33 cellular contexts compared by ENCODE assay signal in genomic region chr2:145344076-145344724, GRCh38.
DNase-seq lines count a peak whose midpoint lies in the region; ATAC-seq, FAIRE-seq and TF ChIP-seq lines count a peak whose summit lies in the region.
"Had no signal": no experiment of that assay in that cellular context is flagged by ENCODE, and none has a peak within 500 bp of the region (broad histone marks: within the 10 kb centered on the region; RNA-seq: fewer than 3 reads in every experiment).

No MANE protein-coding gene starts in this region.

- no peaks in the 10 kb centered on the region for H3K4me1 ChIP-seq in HepG2 (ENCODE audit: insufficient read depth, low read length)
- H3K4me1 ChIP-seq in right lobe of liver = no peaks in the 10 kb centered on the region
- H3K4me1 ChIP-seq: BE2C, colonic mucosa, Peyer's patch, sigmoid colon, stomach had no signal

- BruUV-seq in HepG2 (replicated peaks; lab: Mats Ljungman, UMichigan) = no TSS peak

- no peak for TF ChIP-seq POLR2A in HepG2 (IDR thresholded peaks at IDR 0.05; ENCODE audit: insufficient read depth in 1 of 2, low read depth in 2 of 2, low read length in 2 of 2)
- TF ChIP-seq POLR2A in right lobe of liver (IDR thresholded peaks at IDR 0.05) = no peak

- no peak for DNase-seq in HepG2 (ENCODE audit: low spot score)
- DNase-seq in right lobe of liver = no peak
- DNase-seq in OCI-M1 (lab: John Stamatoyannopoulos, UW) = peak; percentile 1
- peak; percentile 46 for DNase-seq in choroid plexus epithelial cell (ENCODE audit: low read depth)
- DNase-seq in stromal cell of bone marrow (ENCODE audit: low read depth) = peak; percentile 34
- no peak for DNase-seq in naive thymus-derived CD8-positive, alpha-beta T cell
- no peak for DNase-seq in A172 (ENCODE audit: low spot score)
- no peak for DNase-seq in UCSD-AML1 (lab: John Stamatoyannopoulos, UW; ENCODE audit: unreplicated experiment)
- DNase-seq: activated CD4-positive, alpha-beta T cell treated with anti-CD3 and anti-CD28 coated beads, Interleukin-2, amount 10 ng/mL, durations not matched to agents 7 days and 5 days; activated naive CD4-positive, alpha-beta T cell; activated T-cell treated with anti-CD3 and anti-CD28 coated beads, Interleukin-2, amount 50 U/mL, for 48 hours; BE2C; CD8-positive, alpha-beta memory T cell; colonic mucosa; effector CD8-positive, alpha-beta T cell; foreskin melanocyte; H7; left cardiac atrium; NCI-H1105; NCI-H1930; NCI-H526; Peyer's patch; posterior cingulate gyrus; SIG-M5; sigmoid colon; stimulated activated CD4-positive, alpha-beta T cell treated with anti-CD3 and anti-CD28 coated beads, Interleukin-15, amount 100 ng/mL, for 24 hours; stomach; T-helper 9 cell; tibial artery had no signal

- TF ChIP-seq EP300 in HepG2 (IDR thresholded peaks at IDR 0.05; ENCODE audit: low read depth in 2 of 2, low read length in 2 of 2) (no peak), HepG2 (CRISPR knock-in tag; IDR thresholded peaks at IDR 0.05; ENCODE audit: borderline replicate concordance) (no peak)

- no peak overlapping the region for H3K4me2 ChIP-seq in HepG2 (ENCODE audit: low read depth, low read length)
- H3K4me2 ChIP-seq: hepatocyte had no signal

- H3K79me2 ChIP-seq in HepG2 (ENCODE audit: insufficient read depth, low read length) = no peaks in the 10 kb centered on the region
- H3K79me2 ChIP-seq: hepatocyte had no signal

- no peaks in the 10 kb centered on the region for H3K9me3 ChIP-seq in HepG2 (ENCODE audit: low read length)
- H3K9me3 ChIP-seq in right lobe of liver = no peaks in the 10 kb centered on the region
- H3K9me3 ChIP-seq: BE2C, colonic mucosa, Peyer's patch, sigmoid colon, stomach, tibial artery had no signal

- ATAC-seq in HepG2 = no peak
- ATAC-seq in right lobe of liver = no peak
- ATAC-seq in naive thymus-derived CD8-positive, alpha-beta T cell = no peak
- ATAC-seq: left cardiac atrium had no signal

- no peak overlapping the region for H3K9ac ChIP-seq in HepG2 (ENCODE audit: insufficient read depth, low read depth, low read length)

- H3K27ac Mint-ChIP-seq in naive thymus-derived CD8-positive, alpha-beta T cell = no peak overlapping the region
- H3K27ac Mint-ChIP-seq: activated CD4-positive, alpha-beta T cell treated with anti-CD3 and anti-CD28 coated beads, Interleukin-2, amount 10 ng/mL, durations not matched to agents 7 days and 5 days; CD8-positive, alpha-beta memory T cell had no signal

- POLR2A ChIA-PET in HepG2 (lab: Yijun Ruan, JAX) = no interaction called here
- POLR2A ChIA-PET in naive thymus-derived CD8-positive, alpha-beta T cell (lab: Charles Lee) = no interaction called here

- H3K4me1 Mint-ChIP-seq in naive thymus-derived CD8-positive, alpha-beta T cell = no peaks in the 10 kb centered on the region
- H3K4me1 Mint-ChIP-seq: activated CD4-positive, alpha-beta T cell treated with anti-CD3 and anti-CD28 coated beads, Interleukin-2, amount 10 ng/mL, durations not matched to agents 7 days and 5 days; CD8-positive, alpha-beta memory T cell had no signal

- H3K36me3 Mint-ChIP-seq in naive thymus-derived CD8-positive, alpha-beta T cell = no peaks in the 10 kb centered on the region
- H3K36me3 Mint-ChIP-seq: CD8-positive, alpha-beta memory T cell had no signal

- FAIRE-seq in HepG2 (lab: Jason Lieb, UNC) = no peak
- FAIRE-seq: A204.1, G401.6, GM18507 had no signal

- H3K27ac ChIP-seq in HepG2 (ENCODE audit: extremely low read length, insufficient read depth, low read length) (no peak overlapping the region), right lobe of liver (no peak overlapping the region)
- H3K27ac ChIP-seq: colonic mucosa, hepatocyte, Peyer's patch, sigmoid colon, stomach, tibial artery had no signal

- H3K27me3 ChIP-seq in HepG2 (ENCODE audit: control insufficient read depth in 1 of 2, insufficient read depth in 2 of 2, low read length in 2 of 2) (no peaks in the 10 kb centered on the region), right lobe of liver (no peaks in the 10 kb centered on the region)
- H3K27me3 ChIP-seq: BE2C, colonic mucosa, hepatocyte, Peyer's patch, sigmoid colon, stomach, tibial artery had no signal

- H3K4me3 ChIP-seq in HepG2 (replicated peaks in 1 of 3; ENCODE audit: insufficient read depth in 1 of 3, low read depth in 2 of 3, low read length in 3 of 3) (no peak overlapping the region), right lobe of liver (no peak overlapping the region), choroid plexus epithelial cell (ENCODE audit: low read depth, low read length) (no peak overlapping the region)
- H3K4me3 ChIP-seq: colonic mucosa, hepatocyte, Peyer's patch, sigmoid colon, stomach, tibial artery had no signal

- no peak for TF ChIP-seq RAD21 in HepG2 (CRISPR knock-in tag; IDR thresholded peaks at IDR 0.05)

- in situ Hi-C loops in HepG2 (cut with HindIII; ENCODE audit: extremely low pct_ligation_motif_present, low pct_unique_long_range_greater_than_20kb) = no loop called here

- intact Hi-C loops in HepG2 (cut with micrococcal nuclease; ENCODE audit: unreplicated experiment) (no loop called here), right lobe of liver (cut with DNase I) (no loop called here)

- H4K20me1 ChIP-seq in HepG2 (ENCODE audit: insufficient read depth, low read length) = no peaks in the 10 kb centered on the region

- CTCF ChIA-PET in HepG2 (lab: Yijun Ruan, JAX; ENCODE audit: low intra/inter-chr PET ratio, low total read pairs) = no interaction called here

- H3K9me3 Mint-ChIP-seq in naive thymus-derived CD8-positive, alpha-beta T cell = no peaks in the 10 kb centered on the region
- H3K9me3 Mint-ChIP-seq: activated CD4-positive, alpha-beta T cell treated with anti-CD3 and anti-CD28 coated beads, Interleukin-2, amount 10 ng/mL, durations not matched to agents 7 days and 5 days had no signal

- peaks cover 0 to 5% (median 0%) of the 10 kb centered on the region in 5 donors for H3K27me3 Mint-ChIP-seq in naive thymus-derived CD8-positive, alpha-beta T cell

- no peak overlapping the region for H2AFZ ChIP-seq in HepG2 (ENCODE audit: low read length)
- H2AFZ ChIP-seq: hepatocyte had no signal

- no peak overlapping the region for H3K4me3 Mint-ChIP-seq in naive thymus-derived CD8-positive, alpha-beta T cell
- H3K4me3 Mint-ChIP-seq: activated CD4-positive, alpha-beta T cell treated with anti-CD3 and anti-CD28 coated beads, Interleukin-2, amount 10 ng/mL, durations not matched to agents 7 days and 5 days; CD8-positive, alpha-beta memory T cell had no signal

- no peak for TF ChIP-seq CTCF in HepG2 (CRISPR knock-in tag; IDR thresholded peaks at IDR 0.05)
- TF ChIP-seq CTCF in right lobe of liver (IDR thresholded peaks at IDR 0.05) = no peak
- TF ChIP-seq CTCF in choroid plexus epithelial cell (conservative IDR thresholded peaks at IDR 0.05; ENCODE audit: low read depth, low read length) = no peak

- H3K36me3 ChIP-seq in HepG2 (replicated peaks in 1 of 2; ENCODE audit: control insufficient read depth in 1 of 2, insufficient read depth in 2 of 2, low read length in 2 of 2) = no peaks in the 10 kb centered on the region
- H3K36me3 ChIP-seq in right lobe of liver = no peaks in the 10 kb centered on the region
- H3K36me3 ChIP-seq: BE2C, colonic mucosa, Peyer's patch, sigmoid colon, stomach, tibial artery had no signal

TF ChIP-seq in HepG2, 621 proteins besides CTCF, POLR2A, EP300 and RAD21 (continues in another document):
- no peak for TF ChIP-seq PATZ1 (CRISPR knock-in tag; IDR thresholded peaks at IDR 0.05)
- TF ChIP-seq IKZF1 (IDR thresholded peaks at IDR 0.05) = 0 out of 2 replicates have a peak, but pooled peaks have one; percentile 26
- TF ChIP-seq ZNF512 (CRISPR knock-in tag; IDR thresholded peaks at IDR 0.05) = no peak

Comparison
In these comparisons a context has a peak if more than half of its experiments do, and no peak if none do; other contexts are left out.
1. DNase-seq: peak in OCI-M1 (single experiment), choroid plexus epithelial cell (single experiment) and stromal cell of bone marrow (single experiment); none in HepG2 (single experiment), right lobe of liver (0 of 3), naive thymus-derived CD8-positive, alpha-beta T cell (0 of 10), A172 (single experiment) and UCSD-AML1 (single experiment).